25 cellular contexts compared by ENCODE assay signal in the genomic region with DNA sequence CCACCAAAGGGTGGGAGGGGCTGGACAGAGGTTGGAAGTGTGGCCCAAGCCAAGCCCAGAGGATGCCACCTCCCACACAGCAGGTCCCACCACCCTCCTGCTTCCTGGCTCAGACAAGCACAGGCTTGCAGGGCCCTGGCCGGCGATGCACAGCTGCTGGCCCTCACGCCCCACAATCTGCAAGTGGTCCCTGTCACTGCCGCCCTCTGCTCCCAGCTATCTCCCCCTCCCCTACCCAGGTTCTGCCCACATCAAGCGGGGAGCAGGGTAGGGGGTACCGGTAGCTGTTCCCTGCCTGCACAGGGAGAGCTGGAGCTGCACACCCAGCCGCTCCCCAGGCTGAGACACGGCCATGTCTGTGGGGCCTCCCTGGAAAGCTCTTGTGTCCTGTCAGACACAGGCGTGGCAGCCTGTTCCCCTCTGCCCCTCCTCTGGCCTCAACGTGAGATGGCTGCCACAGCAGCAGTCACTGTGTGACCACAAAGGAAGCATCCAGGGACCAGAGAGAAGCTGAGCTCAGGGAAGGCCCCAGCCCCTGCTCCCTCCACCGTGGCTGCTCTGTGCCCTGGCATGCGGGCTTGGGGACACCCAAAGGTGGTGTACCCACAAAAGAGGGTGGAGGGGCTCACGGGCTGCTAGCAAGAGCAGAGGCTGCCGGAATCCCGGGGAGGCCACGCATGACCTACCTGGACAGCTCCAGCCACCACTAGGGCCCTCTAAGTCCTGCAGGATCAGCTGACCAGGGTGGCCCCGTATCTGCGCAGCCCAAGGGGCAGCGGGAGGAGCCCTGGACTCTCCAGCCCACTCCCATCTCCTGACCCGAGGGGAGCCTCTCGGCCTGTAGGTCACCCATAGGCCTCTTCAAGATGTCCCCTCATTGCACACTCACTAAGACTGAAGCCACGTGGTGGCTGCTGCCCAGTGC. TPM values are rescaled to one million over a fixed set of nuclear protein-coding genes. Genes with fewer than 3 reads are reported as not detected.
DNase-seq lines count a peak whose midpoint lies in the region; ATAC-seq, FAIRE-seq and TF ChIP-seq lines count a peak whose summit lies in the region.
"Had no signal": no experiment of that assay in that cellular context is flagged by ENCODE, and none has a peak within 500 bp of the region (broad histone marks: within the 10 kb centered on the region; RNA-seq: fewer than 3 reads in every experiment).

No MANE protein-coding gene starts in this region.

- H3K36me3 Mint-ChIP-seq in stimulated activated effector memory CD8-positive, alpha-beta T cell treated with anti-CD3 and anti-CD28 coated beads, Interleukin-12 subunit alpha, Interleukin-12 subunit beta, amount 100 ng/mL, for 72 hours, result peaks cover 50% of the 10 kb centered on the region

- peaks cover 9% of the 10 kb centered on the region for H3K4me1 Mint-ChIP-seq in stimulated activated effector memory CD8-positive, alpha-beta T cell treated with anti-CD3 and anti-CD28 coated beads, Interleukin-12 subunit alpha, Interleukin-12 subunit beta, amount 100 ng/mL, for 72 hours
- H3K4me1 Mint-ChIP-seq: activated naive CD4-positive, alpha-beta T cell treated with anti-CD3 and anti-CD28 coated beads, Interleukin-2, amount 10 ng/mL, durations not matched to agents 7 days and 5 days; neural progenitor cell had no signal

- POLR2A ChIA-PET in GM12878 (lab: Charles Lee), result no interaction called here

- no peaks in the 10 kb centered on the region for H3K9me2 ChIP-seq in Loucy (replicated peaks; ENCODE audit: low read depth, low read length)

- H3K9me3 Mint-ChIP-seq in stimulated activated effector memory CD8-positive, alpha-beta T cell treated with anti-CD3 and anti-CD28 coated beads, Interleukin-12 subunit alpha, Interleukin-12 subunit beta, amount 100 ng/mL, for 72 hours, result no peaks in the 10 kb centered on the region
- H3K9me3 Mint-ChIP-seq: activated naive CD4-positive, alpha-beta T cell treated with anti-CD3 and anti-CD28 coated beads, Interleukin-2, amount 10 ng/mL, durations not matched to agents 7 days and 5 days; neural progenitor cell had no signal

- SMC1A ChIA-PET in GM12878 (lab: Charles Lee; ENCODE audit: uncharacterized antibody, unreplicated experiment), result no interaction called here

- TF ChIP-seq CTCF in right atrium auricular region (IDR thresholded peaks at IDR 0.05), result no peak
- TF ChIP-seq CTCF in Loucy (conservative IDR thresholded peaks at IDR 0.05; ENCODE audit: low read length), result no peak
- no peak for TF ChIP-seq CTCF in GM12878 (IDR thresholded peaks at IDR 0.05 in 2 of 3, conservative IDR thresholded peaks at IDR 0.05 in 1 of 3; ENCODE audit: control insufficient read depth in 2 of 3, extremely low read depth in 1 of 3, insufficient read depth in 1 of 3, low read depth in 3 of 3, low read length in 3 of 3)

- H2AFZ ChIP-seq in Loucy (ENCODE audit: low read length), result no peak overlapping the region
- H2AFZ ChIP-seq in GM12878 (ENCODE audit: control insufficient read depth, low read depth, low read length), result no peak overlapping the region
- H2AFZ ChIP-seq: neural progenitor cell had no signal

- RAD21 ChIA-PET in GM12878 (lab: Charles Lee; ENCODE audit: unreplicated experiment), result no interaction called here

- H3K9me3 ChIP-seq in right atrium auricular region (no peaks in the 10 kb centered on the region), Loucy (ENCODE audit: insufficient read depth, low read depth, low read length) (no peaks in the 10 kb centered on the region), GM12878 (replicated peaks; ENCODE audit: control insufficient read depth, insufficient read depth, low read length) (no peaks in the 10 kb centered on the region)
- H3K9me3 ChIP-seq: ascending aorta, stomach, tibial artery had no signal

- DNase-seq in Right ventricle myocardium inferior (ENCODE audit: missing footprints) (peak; percentile 70), right atrium auricular region (ENCODE audit: low spot score) (no peak), GM12878 (ENCODE audit: low read depth, low spot score) (no peak), activated gamma-delta T cell (lab: John Stamatoyannopoulos, UW) (no peak), NCI-H510A (lab: John Stamatoyannopoulos, UW) (no peak), DMS53 (lab: John Stamatoyannopoulos, UW) (no peak)
- no peak for DNase-seq in stimulated activated effector memory CD8-positive, alpha-beta T cell treated with anti-CD3 and anti-CD28 coated beads, Interleukin-12 subunit alpha, Interleukin-12 subunit beta, amount 100 ng/mL, for 72 hours (ENCODE audit: low spot score in 2 of 2)
- DNase-seq: activated CD4-positive, alpha-beta T cell treated with anti-CD3 and anti-CD28 coated beads for 4 hours; activated naive CD4-positive, alpha-beta T cell treated with anti-CD3 and anti-CD28 coated beads, Interleukin-2, amount 10 ng/mL, durations not matched to agents 7 days and 5 days; activated T-cell treated with anti-CD3 and anti-CD28 coated beads, Interleukin-2, amount 50 U/mL, for 48 hours; central memory CD4-positive, alpha-beta T cell; KBM-7; MV-4-11; NCI-H774; OCI-M1; stimulated activated CD4-positive, alpha-beta T cell treated with anti-CD3 and anti-CD28 coated beads, Interleukin-4, amount 100 ng/mL, for 4 hours; stomach; T-helper 1 cell; tibial artery had no signal

- H3F3A ChIP-seq in Loucy (ENCODE audit: low read depth), result no peaks in the 10 kb centered on the region

- TF ChIP-seq POLR2A in GM12878 (IDR thresholded peaks at IDR 0.05; ENCODE audit: low read depth, low read length), result peak; percentile 70

- no peaks in the 10 kb centered on the region for H3K79me2 ChIP-seq in Loucy (ENCODE audit: insufficient read depth, low read length)
- no peaks in the 10 kb centered on the region for H3K79me2 ChIP-seq in GM12878 (ENCODE audit: control insufficient read depth, insufficient read depth, low read length)

- H3K4me1 ChIP-seq in right atrium auricular region (no peaks in the 10 kb centered on the region), Loucy (ENCODE audit: insufficient read depth, low read length, poor library complexity, severe bottlenecking) (peaks cover 4% of the 10 kb centered on the region), GM12878 (ENCODE audit: control insufficient read depth, insufficient read depth, low read length) (no peaks in the 10 kb centered on the region)
- H3K4me1 ChIP-seq: ascending aorta, neural progenitor cell, tibial artery had no signal

- peak overlapping the region; percentile 9 for H3K27ac Mint-ChIP-seq in stimulated activated effector memory CD8-positive, alpha-beta T cell treated with anti-CD3 and anti-CD28 coated beads, Interleukin-12 subunit alpha, Interleukin-12 subunit beta, amount 100 ng/mL, for 72 hours
- H3K27ac Mint-ChIP-seq: activated naive CD4-positive, alpha-beta T cell treated with anti-CD3 and anti-CD28 coated beads, Interleukin-2, amount 10 ng/mL, durations not matched to agents 7 days and 5 days; neural progenitor cell had no signal

- no peak for TF ChIP-seq EP300 in GM12878 (IDR thresholded peaks at IDR 0.05; ENCODE audit: borderline replicate concordance in 1 of 2, control insufficient read depth in 1 of 2, low read depth in 2 of 2, low read length in 2 of 2)

- H3K27ac ChIP-seq in right atrium auricular region (no peak overlapping the region), GM12878 (ENCODE audit: control insufficient read depth, insufficient read depth) (no peak overlapping the region)
- H3K27ac ChIP-seq: ascending aorta, neural progenitor cell, stomach, tibial artery had no signal

- H4K20me1 ChIP-seq in Loucy (ENCODE audit: insufficient read depth, low read length, poor library complexity, severe bottlenecking) (no peaks in the 10 kb centered on the region), GM12878 (ENCODE audit: control insufficient read depth, insufficient read depth) (no peaks in the 10 kb centered on the region)

- ATAC-seq in Right ventricle myocardium inferior (no peak), GM12878 (peak; percentile 16)
- no peak for ATAC-seq in stimulated activated effector memory CD8-positive, alpha-beta T cell treated with anti-CD3 and anti-CD28 coated beads, Interleukin-12 subunit alpha, Interleukin-12 subunit beta, amount 100 ng/mL, for 72 hours
- ATAC-seq: sciatic nerve had no signal

- FAIRE-seq in GM12878 (lab: Jason Lieb, UNC), result no peak
- FAIRE-seq: D721Med, GM19239 had no signal

- 78% methylated on average over 20 of the region's 22 CpGs for WGBS in GM12878 (ENCODE audit: insufficient coverage, insufficient replicate concordance, low lambda C conversion rate, missing lambda C conversion rate)

- intact Hi-C loops in Right ventricle myocardium inferior (cut with DNase I) (no loop called here), GM12878 (cut with micrococcal nuclease; ENCODE audit: unreplicated experiment) (no loop called here)

- peak overlapping the region; percentile 24 for H3K4me2 ChIP-seq in Loucy (ENCODE audit: low read depth, low read length, poor library complexity, severe bottlenecking)
- no peak overlapping the region for H3K4me2 ChIP-seq in GM12878 (ENCODE audit: control insufficient read depth, insufficient read depth)
- H3K4me2 ChIP-seq: neural progenitor cell had no signal

- no peak overlapping the region for H3K9ac ChIP-seq in Loucy (ENCODE audit: low read depth, low read length, poor library complexity, severe bottlenecking)
- H3K9ac ChIP-seq in GM12878 (ENCODE audit: control insufficient read depth, insufficient read depth, low read length), result no peak overlapping the region
- H3K9ac ChIP-seq: neural progenitor cell had no signal

- no peak overlapping the region for H3K4me3 ChIP-seq in right atrium auricular region
- H3K4me3 ChIP-seq in Loucy (ENCODE audit: low read length, poor library complexity, severe bottlenecking), result no peak overlapping the region
- H3K4me3 ChIP-seq in GM12878, result no peak overlapping the region
- H3K4me3 ChIP-seq: ascending aorta, neural progenitor cell, stomach, tibial artery had no signal

- CTCF ChIA-PET in GM12878 (lab: Yijun Ruan, JAX), result no interaction called here

- no peak overlapping the region for H3K4me3 Mint-ChIP-seq in stimulated activated effector memory CD8-positive, alpha-beta T cell treated with anti-CD3 and anti-CD28 coated beads, Interleukin-12 subunit alpha, Interleukin-12 subunit beta, amount 100 ng/mL, for 72 hours
- H3K4me3 Mint-ChIP-seq: activated naive CD4-positive, alpha-beta T cell treated with anti-CD3 and anti-CD28 coated beads, Interleukin-2, amount 10 ng/mL, durations not matched to agents 7 days and 5 days; neural progenitor cell had no signal

- no TSS peak for BruUV-seq in GM12878 (replicated peaks; lab: Mats Ljungman, UMichigan)

- H3K36me3 ChIP-seq in right atrium auricular region (peaks cover 37% of the 10 kb centered on the region), Loucy (ENCODE audit: insufficient read depth, low read length) (peaks cover 30% of the 10 kb centered on the region; the same call in 1 of the 2 replicates), GM12878 (ENCODE audit: control insufficient read depth in 2 of 2, insufficient read depth in 2 of 2, low read length in 1 of 2) (peaks cover 10 to 20% of the 10 kb centered on the region in 2 experiments; a peak in 3 of 4 replicates)
- H3K36me3 ChIP-seq: neural progenitor cell had no signal

- no peak for TF ChIP-seq RAD21 in GM12878 (IDR thresholded peaks at IDR 0.05; ENCODE audit: insufficient read depth, low read depth, low read length)

- H3K27me3 ChIP-seq in right atrium auricular region (no peaks in the 10 kb centered on the region), Loucy (ENCODE audit: insufficient read depth, low read length, poor library complexity, severe bottlenecking) (no peaks in the 10 kb centered on the region), GM12878 (replicated peaks in 1 of 2; ENCODE audit: control insufficient read depth in 2 of 2, insufficient read depth in 2 of 2, low read length in 1 of 2) (no peaks in the 10 kb centered on the region)
- H3K27me3 ChIP-seq: ascending aorta, neural progenitor cell, stomach, tibial artery had no signal

- in situ Hi-C loops in GM12878 (cut with MboI), result no loop called here

RNA-seq across cellular contexts. Expression of a gene that starts 10.9 kb away (rescaled TPM):
- total RNA-seq in Right ventricle myocardium inferior (38.0 TPM), right atrium auricular region (10 to 100 TPM; 10.8 to 16.2 TPM), GM12878 (2014; rRNA removed) (0.11 and 0.60 TPM in 2 replicates), GM12878 (2014; rRNA removed; fragmentation: Illumina TruSeq; extraction: Trizol) (0.13 and 0.23 TPM in 2 replicates), GM12878 (2021) (0.61 and 1.4 TPM in 2 replicates)
- 17.0 and 18.9 TPM in 2 replicates for total RNA-seq in GM12878 (2013; cell fraction: nucleolus; rRNA removed)
- 1.1 TPM for polyA plus RNA-seq in GM12878 (2011; ENCODE audit: low read depth)
- polyA plus RNA-seq in GM12878 (2011; rRNA removed) (0.14 and 0.35 TPM in 2 replicates), GM12878 (2014; fragmentation: Illumina TruSeq; extraction: Trizol) (0.13 and 1.3 TPM in 2 replicates), GM12878 (2014; fragmentation: Nextera tagmentation; extraction: Ambion mirVana) (under 1 TPM; 0.04 to 0.19 TPM), GM12878 (2014; rRNA removed) (0.32 and 0.55 TPM in 2 replicates), GM12878 (2016; fragmentation: Nextera tagmentation; extraction: Ambion mirVana) (under 1 TPM; 0.28 to 0.43 TPM)
- 0.75 and 0.90 TPM in 2 replicates for polyA plus RNA-seq in GM12878 (2011; cell fraction: cytosol; rRNA removed)
- 10.7 and 12.7 TPM in 2 replicates for polyA plus RNA-seq in GM12878 (2011; cell fraction: nucleus; rRNA removed)
- 1.2 and 2.1 TPM in 2 replicates for polyA plus RNA-seq in GM12878 (2012)
- 0.51 and 1.4 TPM in 2 replicates for polyA minus RNA-seq in GM12878 (2011; rRNA and poly(A)+ RNA removed)
- polyA minus RNA-seq in GM12878 (2011; cell fraction: cytosol; rRNA and poly(A)+ RNA removed), result 0.62 TPM in 1 of 2 replicates, not detected in the other
- 3.2 and 3.3 TPM in 2 replicates for polyA minus RNA-seq in GM12878 (2011; cell fraction: nucleus; rRNA and poly(A)+ RNA removed)
- total RNA-seq: ascending aorta had no signal

RNA-seq across cellular contexts. Expression of a gene that starts 30.9 kb away (rescaled TPM):
- total RNA-seq in Right ventricle myocardium inferior (27.9 TPM), right atrium auricular region (10 to 100 TPM; 15.0 to 16.1 TPM), GM12878 (2014; rRNA removed) (41.5 and 41.9 TPM in 2 replicates), GM12878 (2014; rRNA removed; fragmentation: Illumina TruSeq; extraction: Trizol) (27.8 and 28.9 TPM in 2 replicates), GM12878 (2021) (44.5 and 48.6 TPM in 2 replicates)
- 134 and 146 TPM in 2 replicates for total RNA-seq in GM12878 (2013; cell fraction: nucleolus; rRNA removed)
- 19.5 TPM for polyA plus RNA-seq in GM12878 (2011; ENCODE audit: low read depth)
- polyA plus RNA-seq in GM12878 (2011; rRNA removed) (9.6 and 13.1 TPM in 2 replicates), GM12878 (2014; fragmentation: Illumina TruSeq; extraction: Trizol) (35.9 and 37.5 TPM in 2 replicates), GM12878 (2014; fragmentation: Nextera tagmentation; extraction: Ambion mirVana) (1 to 10 TPM; 2.0 to 4.7 TPM), GM12878 (2014; rRNA removed) (40.7 and 46.2 TPM in 2 replicates), GM12878 (2016; fragmentation: Nextera tagmentation; extraction: Ambion mirVana) (10 to 100 TPM; 29.1 to 35.7 TPM)
- polyA plus RNA-seq in GM12878 (2011; cell fraction: cytosol; rRNA removed), result 14.2 and 15.7 TPM in 2 replicates
- 99.1 and 133 TPM in 2 replicates for polyA plus RNA-seq in GM12878 (2011; cell fraction: nucleus; rRNA removed)
- polyA plus RNA-seq in GM12878 (2012), result 28.2 and 28.8 TPM in 2 replicates
- polyA minus RNA-seq in GM12878 (2011; rRNA and poly(A)+ RNA removed), result 20.3 and 22.2 TPM in 2 replicates
- polyA minus RNA-seq in GM12878 (2011; cell fraction: cytosol; rRNA and poly(A)+ RNA removed), result 7.1 and 7.3 TPM in 2 replicates
- polyA minus RNA-seq in GM12878 (2011; cell fraction: nucleus; rRNA and poly(A)+ RNA removed), result 33.6 and 52.0 TPM in 2 replicates

RNA-seq across cellular contexts. Expression of a gene that starts 31.0 kb away (rescaled TPM):
- total RNA-seq in Right ventricle myocardium inferior, result 0.38 TPM
- total RNA-seq in right atrium auricular region, result under 1 TPM; 0.20 to 0.93 TPM
- 11.4 and 15.2 TPM in 2 replicates for total RNA-seq in GM12878 (2013; cell fraction: nucleolus; rRNA removed)
- total RNA-seq in GM12878 (2014; rRNA removed), result 32.9 and 33.0 TPM in 2 replicates
- total RNA-seq in GM12878 (2014; rRNA removed; fragmentation: Illumina TruSeq; extraction: Trizol), result 23.9 and 25.0 TPM in 2 replicates
- 21.9 and 27.9 TPM in 2 replicates for total RNA-seq in GM12878 (2021)
- polyA plus RNA-seq in GM12878 (2011; ENCODE audit: low read depth), result 7.7 TPM
- polyA plus RNA-seq in GM12878 (2011; rRNA removed), result 37.6 and 40.8 TPM in 2 replicates
- polyA plus RNA-seq in GM12878 (2011; cell fraction: cytosol; rRNA removed), result 22.8 and 25.4 TPM in 2 replicates
- 33.0 and 37.2 TPM in 2 replicates for polyA plus RNA-seq in GM12878 (2011; cell fraction: nucleus; rRNA removed)
- 9.8 and 10.6 TPM in 2 replicates for polyA plus RNA-seq in GM12878 (2012)
- polyA plus RNA-seq in GM12878 (2014; fragmentation: Illumina TruSeq; extraction: Trizol), result 31.6 and 32.5 TPM in 2 replicates
- 10 to 100 TPM; 15.1 to 20.5 TPM for polyA plus RNA-seq in GM12878 (2014; fragmentation: Nextera tagmentation; extraction: Ambion mirVana)
- 32.7 and 36.4 TPM in 2 replicates for polyA plus RNA-seq in GM12878 (2014; rRNA removed)
- polyA plus RNA-seq in GM12878 (2016; fragmentation: Nextera tagmentation; extraction: Ambion mirVana), result 10 to 100 TPM; 62.3 to 64.9 TPM
- polyA minus RNA-seq in GM12878 (2011; rRNA and poly(A)+ RNA removed), result 17.2 and 23.7 TPM in 2 replicates
- 10.9 and 16.4 TPM in 2 replicates for polyA minus RNA-seq in GM12878 (2011; cell fraction: cytosol; rRNA and poly(A)+ RNA removed)
- 6.8 and 9.8 TPM in 2 replicates for polyA minus RNA-seq in GM12878 (2011; cell fraction: nucleus; rRNA and poly(A)+ RNA removed)
- total RNA-seq: ascending aorta had no signal
